Comparison of ENCODE assay signal across 16 cellular contexts in genomic region chr13:67383358-67383757, GRCh38.
DNase-seq lines count a peak whose midpoint lies in the region; ATAC-seq and TF ChIP-seq lines count a peak whose summit lies in the region.
"Had no signal": no experiment of that assay in that cellular context is flagged by ENCODE, and none has a peak within 500 bp of the region (broad histone marks: within the 10 kb centered on the region; RNA-seq: fewer than 3 reads in every experiment).

No MANE protein-coding gene starts in this region.

- no peak overlapping the region for H3K4me3 Mint-ChIP-seq in Caco-2 (ENCODE audit: unreplicated experiment)

- peak overlapping the region in 1 of 2 experiments; percentile 10; a peak in 1 of 4 replicates for H3K4me3 ChIP-seq in Panc1 (ENCODE audit: low read depth in 2 of 2, low read length in 2 of 2)
- no peak overlapping the region for H3K4me3 ChIP-seq in hepatocyte
- no peak overlapping the region for H3K4me3 ChIP-seq in dorsolateral prefrontal cortex
- no peak overlapping the region for H3K4me3 ChIP-seq in smooth muscle cell
- H3K4me3 ChIP-seq in Caco-2 (ENCODE audit: low read depth, low read length) = no peak overlapping the region
- H3K4me3 ChIP-seq: BLaER1, lower lobe of right lung, SJSA1, skin epidermis had no signal

- ATAC-seq in HG02759 (IDR thresholded peaks at IDR 0.05; ENCODE audit: unreplicated experiment) (peak; percentile 40), Panc1 (no peak)

- no peaks in the 10 kb centered on the region for H3K4me1 Mint-ChIP-seq in Caco-2 (ENCODE audit: low read depth, unreplicated experiment)

- BruUV-seq in Panc1 (replicated peaks; lab: Mats Ljungman, UMichigan) = no TSS peak
- no TSS peak for BruUV-seq in Caco-2 (replicated peaks; lab: Mats Ljungman, UMichigan)

- no peaks in the 10 kb centered on the region for H3K27me3 ChIP-seq in Panc1 (ENCODE audit: control insufficient read depth, insufficient read depth, low read length)
- no peaks in the 10 kb centered on the region for H3K27me3 ChIP-seq in hepatocyte
- H3K27me3 ChIP-seq in dorsolateral prefrontal cortex = no peaks in the 10 kb centered on the region
- H3K27me3 ChIP-seq in smooth muscle cell (ENCODE audit: low read depth) = no peaks in the 10 kb centered on the region
- no peaks in the 10 kb centered on the region for H3K27me3 ChIP-seq in Caco-2 (replicated peaks; ENCODE audit: control insufficient read depth, insufficient read depth, low read length)
- H3K27me3 ChIP-seq: BLaER1, SJSA1 had no signal

- in situ Hi-C loops in Panc1 (cut with HindIII; ENCODE audit: low pct_unique_long_range_greater_than_20kb, low sequenced_read_pairs) = no loop called here

- WGBS in hepatocyte (ENCODE audit: low lambda C conversion rate, missing lambda C conversion rate) = 70% methylated on average over 4 of the region's 4 CpGs
- 77% methylated on average over 4 of the region's 4 CpGs for WGBS in smooth muscle cell (ENCODE audit: low lambda C conversion rate)

- H3K4me2 ChIP-seq in hepatocyte (no peak overlapping the region), smooth muscle cell (no peak overlapping the region)
- H3K4me2 ChIP-seq: BLaER1 had no signal

- intact Hi-C loops in Panc1 (cut with micrococcal nuclease; ENCODE audit: unreplicated experiment) (no loop called here), dorsolateral prefrontal cortex (cut with DNase I) (no loop called here), Caco-2 (cut with micrococcal nuclease; ENCODE audit: unreplicated experiment) (no loop called here)

- no peaks in the 10 kb centered on the region for H3K79me2 ChIP-seq in hepatocyte
- no peaks in the 10 kb centered on the region for H3K79me2 ChIP-seq in smooth muscle cell (ENCODE audit: low read depth)

- no peaks in the 10 kb centered on the region for H3K9me2 ChIP-seq in hepatocyte (replicated peaks; ENCODE audit: insufficient read depth)

- H3K27ac Mint-ChIP-seq in Caco-2 (ENCODE audit: unreplicated experiment) = no peak overlapping the region

- no peaks in the 10 kb centered on the region for H3K9me3 Mint-ChIP-seq in Caco-2 (ENCODE audit: unreplicated experiment)

- no peaks in the 10 kb centered on the region for H3K36me3 Mint-ChIP-seq in Caco-2 (ENCODE audit: insufficient read depth, unreplicated experiment)

- POLR2A ChIA-PET in Panc1 (lab: Charles Lee) (no interaction called here), Caco-2 (lab: Charles Lee) (no interaction called here)

- no peak overlapping the region for H3K9ac ChIP-seq in smooth muscle cell (ENCODE audit: low read depth)
- H3K9ac ChIP-seq: BLaER1 had no signal

- H2AFZ ChIP-seq in hepatocyte = no peak overlapping the region
- no peak overlapping the region for H2AFZ ChIP-seq in smooth muscle cell (ENCODE audit: low read depth)

- peak; percentile 26 for DNase-seq in DMS53 treated with DMSO at 0.1 percent for 48 hours (lab: John Stamatoyannopoulos, UW; ENCODE audit: unreplicated experiment)
- DNase-seq in Panc1 (ENCODE audit: low read depth, low spot score) = peak; percentile 30
- peak; percentile 18 for DNase-seq in hepatocyte (ENCODE audit: low spot score)
- no peak for DNase-seq in dorsolateral prefrontal cortex
- DNase-seq in smooth muscle cell (lab: John Stamatoyannopoulos, UW; ENCODE audit: unreplicated experiment) = no peak
- DNase-seq in stimulated activated CD4-positive, alpha-beta T cell treated with anti-CD3 and anti-CD28 coated beads, Interleukin-15, amount 100 ng/mL, for 24 hours = no peak
- DNase-seq in Caco-2 = no peak
- DNase-seq: activated naive CD4-positive, alpha-beta T cell treated with Interleukin-2 at 50 U/mL for 16 hours; caudate nucleus; EL; lower lobe of right lung; NCI-H526 had no signal

- no peaks in the 10 kb centered on the region for H3K36me3 ChIP-seq in Panc1 (ENCODE audit: control insufficient read depth, insufficient read depth, low read length)
- H3K36me3 ChIP-seq in hepatocyte (replicated peaks; ENCODE audit: insufficient read depth, low read depth) = no peaks in the 10 kb centered on the region
- H3K36me3 ChIP-seq in smooth muscle cell (ENCODE audit: low read depth) = no peaks in the 10 kb centered on the region
- no peaks in the 10 kb centered on the region for H3K36me3 ChIP-seq in Caco-2 (ENCODE audit: control insufficient read depth, insufficient read depth, low read length)
- H3K36me3 ChIP-seq: BLaER1, lower lobe of right lung, SJSA1 had no signal

- H3F3A ChIP-seq in smooth muscle cell (ENCODE audit: low read depth) = no peaks in the 10 kb centered on the region

- no peak overlapping the region for H3K27ac ChIP-seq in Panc1 (ENCODE audit: low read length)
- no peak overlapping the region for H3K27ac ChIP-seq in hepatocyte
- H3K27ac ChIP-seq in dorsolateral prefrontal cortex = no peak overlapping the region
- no peak overlapping the region for H3K27ac ChIP-seq in smooth muscle cell (ENCODE audit: low read depth)
- H3K27ac ChIP-seq: BLaER1, lower lobe of right lung, SJSA1, skin epidermis had no signal

- H3K4me1 ChIP-seq in Panc1 (ENCODE audit: control insufficient read depth, insufficient read depth, low read length) (0 out of 2 replicates have a peak, but pooled peaks cover 2% of the 10 kb centered on the region), hepatocyte (ENCODE audit: insufficient read depth) (no peaks in the 10 kb centered on the region), smooth muscle cell (ENCODE audit: low read depth) (no peaks in the 10 kb centered on the region), Caco-2 (no peaks in the 10 kb centered on the region)
- H3K4me1 ChIP-seq: BLaER1, lower lobe of right lung, SJSA1 had no signal

- no peak for TF ChIP-seq CTCF in Panc1 (IDR thresholded peaks at IDR 0.05)
- TF ChIP-seq CTCF in hepatocyte (IDR thresholded peaks at IDR 0.05; ENCODE audit: poor library complexity) = no peak
- TF ChIP-seq CTCF in dorsolateral prefrontal cortex (IDR thresholded peaks at IDR 0.05 in 54 of 56, conservative IDR thresholded peaks at IDR 0.05 in 2 of 56; ENCODE audit: low read depth in 1 of 56, partially characterized antibody in 56 of 56) = no peak
- no peak for TF ChIP-seq CTCF in smooth muscle cell (IDR thresholded peaks at IDR 0.05; ENCODE audit: borderline replicate concordance, insufficient read depth, poor library complexity, severe bottlenecking)
- no peak for TF ChIP-seq CTCF in Caco-2 (IDR thresholded peaks at IDR 0.05; ENCODE audit: insufficient read depth in 1 of 2, low read depth in 1 of 2, low read length in 1 of 2, severe bottlenecking in 1 of 2, unreplicated experiment in 1 of 2)

- H4K20me1 ChIP-seq in hepatocyte (ENCODE audit: insufficient read depth, poor library complexity, severe bottlenecking) (no peaks in the 10 kb centered on the region), smooth muscle cell (ENCODE audit: low read depth) (no peaks in the 10 kb centered on the region)
- H4K20me1 ChIP-seq: BLaER1 had no signal

- H3K27me3 Mint-ChIP-seq in Caco-2 (ENCODE audit: insufficient read depth, unreplicated experiment) = no peaks in the 10 kb centered on the region

- H3K9me3 ChIP-seq in Panc1 (ENCODE audit: control insufficient read depth, insufficient read depth, low read depth, low read length) (no peaks in the 10 kb centered on the region), hepatocyte (ENCODE audit: low read depth) (no peaks in the 10 kb centered on the region), smooth muscle cell (replicated peaks; ENCODE audit: low read depth) (no peaks in the 10 kb centered on the region), Caco-2 (no peaks in the 10 kb centered on the region)
- H3K9me3 ChIP-seq: BLaER1, lower lobe of right lung, SJSA1 had no signal

- CTCF ChIA-PET in Panc1 (lab: Charles Lee) = no interaction called here
- CTCF ChIA-PET in Caco-2 (lab: Charles Lee) = interaction anchor here (0.6 kb wide), 1 partner anchor 33 kb away, joined by 3 read pairs; no protein-coding TSS in a partner anchor

Comparison
In these comparisons a context has a peak if more than half of its experiments do, and no peak if none do; other contexts are left out.
1. DNase-seq: peak in DMS53 treated with DMSO at 0.1 percent for 48 hours (single experiment), Panc1 (single experiment) and hepatocyte (single experiment); none in dorsolateral prefrontal cortex (0 of 10), smooth muscle cell (single experiment), stimulated activated CD4-positive, alpha-beta T cell treated with anti-CD3 and anti-CD28 coated beads, Interleukin-15, amount 100 ng/mL, for 24 hours (single experiment) and Caco-2 (0 of 2).